ENCODE assay signal across 8 cellular contexts in the genomic region with DNA sequence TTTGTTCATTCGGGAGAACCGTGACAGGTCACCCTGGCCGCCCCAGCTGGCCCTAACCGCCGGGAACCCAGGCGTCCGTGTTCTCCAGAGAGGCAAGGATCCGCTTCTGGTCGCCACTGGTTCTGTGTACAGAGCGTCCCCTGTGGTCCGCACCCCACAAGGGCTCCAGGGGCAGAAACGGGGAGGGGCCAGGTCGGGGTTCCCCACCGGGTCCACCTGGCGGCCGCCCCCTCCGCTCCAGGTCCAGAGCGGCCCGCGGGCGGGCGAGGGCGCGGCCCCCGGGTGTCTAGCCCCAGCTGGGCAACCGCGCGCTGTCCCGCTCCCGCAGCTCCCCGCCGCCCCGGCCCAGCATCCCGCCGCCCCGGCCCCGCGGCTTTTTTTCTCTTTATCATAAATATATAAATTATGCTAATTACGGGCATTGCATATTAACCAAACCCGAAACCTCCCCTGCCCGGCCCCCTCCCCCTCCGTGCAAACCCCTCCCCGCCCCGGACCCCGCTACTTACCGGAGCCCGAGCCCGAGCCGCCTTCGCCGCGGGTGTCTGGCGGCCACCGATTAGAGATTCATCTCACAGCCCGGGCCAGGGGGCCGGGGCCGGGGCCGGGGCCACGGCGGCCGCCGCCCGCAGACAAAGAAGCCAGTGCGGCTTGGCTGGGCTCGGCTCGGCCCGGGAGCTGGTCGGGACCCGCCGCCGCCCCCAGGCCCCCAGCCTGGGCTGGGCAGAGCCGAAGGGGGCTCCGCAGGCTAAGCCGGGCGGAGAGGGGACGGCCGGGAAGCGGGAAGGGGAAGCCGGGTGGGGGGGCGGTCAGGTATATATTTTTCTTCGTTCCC. TPM values are rescaled to one million over a fixed set of nuclear protein-coding genes. Genes with fewer than 3 reads are reported as not detected.
A peak's percentile ranks its signal among the peaks of the same experiment; 100 is the strongest.
DNase-seq lines count a peak whose midpoint lies in the region; ATAC-seq and TF ChIP-seq lines count a peak whose summit lies in the region.

No MANE protein-coding gene starts in this region.

- peak; percentile 16 for ATAC-seq in GM19043 (IDR thresholded peaks at IDR 0.05; ENCODE audit: low read depth, unreplicated experiment)
- peak; percentile 42 for ATAC-seq in HG03571 (IDR thresholded peaks at IDR 0.05; ENCODE audit: unreplicated experiment)
- no peak for ATAC-seq in GM19328 (IDR thresholded peaks at IDR 0.05; ENCODE audit: unreplicated experiment)

- no peaks in the 10 kb centered on the region for H3K36me3 ChIP-seq in brain microvascular endothelial cell (replicated peaks)

- H3K27me3 ChIP-seq in AG04450 (ENCODE audit: control insufficient read depth, insufficient read depth, low read length) (no peaks in the 10 kb centered on the region), brain microvascular endothelial cell (replicated peaks) (no peaks in the 10 kb centered on the region)

- CTCF ChIA-PET in AG04450 (lab: Charles Lee), result interaction anchor here (0.6 to 3.1 kb wide), 10 partner anchors 12 to 806 kb away, joined by 3 to 14 read pairs (median 4); a partner anchor contains a TSS

- POLR2A ChIA-PET in AG04450 (lab: Yijun Ruan, JAX), result interaction anchor here (0.6 to 2.5 kb wide), 11 partner anchors 21 to 179 kb away, joined by 3 to 21 read pairs (median 5); a partner anchor contains a TSS

- TF ChIP-seq CTCF in AG04450 (IDR thresholded peaks at IDR 0.05; ENCODE audit: low read depth, low read length) (peak; percentile 26; the same call in 1 of the 2 replicates), VCaP (conservative IDR thresholded peaks at IDR 0.05) (no peak; the same call in 1 of the 2 replicates), brain microvascular endothelial cell (IDR thresholded peaks at IDR 0.05; ENCODE audit: low read depth, low read length, missing control alignments) (peak; percentile 49)

- DNase-seq in AG04450 (ENCODE audit: low read depth, low spot score), result no peak
- DNase-seq in brain microvascular endothelial cell, result peak; percentile 4

- in situ Hi-C loops in brain microvascular endothelial cell (cut with HindIII; ENCODE audit: low pct_ligation_motif_present, low sequenced_read_pairs), result no loop called here

- H3K9me3 ChIP-seq in AG04450 (ENCODE audit: control insufficient read depth, insufficient read depth, low read length) (no peaks in the 10 kb centered on the region), iPS-18c (ENCODE audit: control insufficient read depth, insufficient read depth, low read length) (no peaks in the 10 kb centered on the region)

- H3K27ac ChIP-seq in AG04450 (ENCODE audit: low read depth, low read length) (peak overlapping the region; percentile 31), VCaP (peak overlapping the region; percentile 96), brain microvascular endothelial cell (peak overlapping the region; percentile 71), skin epidermis (peak overlapping the region; percentile 88 to 99 (median 96))

- peak overlapping the region; percentile 76 for H3K4me3 ChIP-seq in AG04450 (ENCODE audit: low read depth, low read length)
- peak overlapping the region; percentile 76 for H3K4me3 ChIP-seq in brain microvascular endothelial cell (ENCODE audit: low read depth, low read length)
- H3K4me3 ChIP-seq in iPS-18c (ENCODE audit: insufficient read depth, low read depth, low read length), result peak overlapping the region; percentile 69
- H3K4me3 ChIP-seq in skin epidermis, result peak overlapping the region; percentile 63 to 98 (median 81)

RNA-seq across cellular contexts. Expression of a gene that starts 0.5 kb away (rescaled TPM):
- 3.1 and 4.2 TPM in 2 replicates for polyA plus RNA-seq in AG04450 (2011; rRNA removed)
- polyA minus RNA-seq in AG04450 (2011; rRNA and poly(A)+ RNA removed), result 4.0 and 4.5 TPM in 2 replicates

RNA-seq across cellular contexts. Expression of a gene that starts 21.3 kb away (rescaled TPM):
- 285 and 333 TPM in 2 replicates for polyA plus RNA-seq in AG04450 (2011; rRNA removed)
- polyA minus RNA-seq in AG04450 (2011; rRNA and poly(A)+ RNA removed), result 260 and 299 TPM in 2 replicates

RNA-seq across cellular contexts. Expression of a gene that starts 44.4 kb away (rescaled TPM):
- 20.8 and 24.9 TPM in 2 replicates for polyA plus RNA-seq in AG04450 (2011; rRNA removed)
- 8.5 and 12.0 TPM in 2 replicates for polyA minus RNA-seq in AG04450 (2011; rRNA and poly(A)+ RNA removed)

RNA-seq across cellular contexts. Expression of a gene that starts 52.9 kb away (rescaled TPM):
- polyA plus RNA-seq in AG04450 (2011; rRNA removed), result 31.4 and 38.2 TPM in 2 replicates
- 20.4 and 28.5 TPM in 2 replicates for polyA minus RNA-seq in AG04450 (2011; rRNA and poly(A)+ RNA removed)

Comparison
In these comparisons a context has a peak if more than half of its experiments do, and no peak if none do; other contexts are left out.
1. H3K27ac ChIP-seq: peak in every context shown above with its lines; median percentile 96 in VCaP; 96 in skin epidermis; 71 in brain microvascular endothelial cell; 31 in AG04450.